In the genomic region with DNA sequence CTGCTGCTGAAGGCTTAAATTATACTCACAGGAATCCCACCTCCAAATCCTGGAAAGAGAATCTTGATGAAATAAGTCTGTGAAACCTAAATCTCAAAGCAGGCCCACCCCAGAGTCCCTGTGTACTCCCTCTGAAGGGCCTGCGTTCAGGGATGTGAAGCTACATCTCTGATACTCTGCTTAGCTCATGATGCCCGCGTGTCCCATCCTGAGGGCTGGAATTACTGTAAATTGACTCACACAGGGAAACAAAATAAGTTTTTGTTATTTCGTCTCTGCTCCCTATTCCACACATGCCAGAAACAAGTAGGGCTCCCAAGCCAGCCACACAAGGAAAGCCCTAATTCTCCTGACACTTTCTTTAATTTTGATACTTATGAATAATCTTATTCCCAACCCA, we compare ENCODE assay signal across 23 cellular contexts.
"Had no signal": no experiment of that assay in that cellular context is flagged by ENCODE, and none has a peak within 500 bp of the region (broad histone marks: within the 10 kb centered on the region; RNA-seq: fewer than 3 reads in every experiment).

No MANE protein-coding gene starts in this region.

- H3K27ac ChIP-seq: coronary artery, dorsolateral prefrontal cortex, esophagus muscularis mucosa, foreskin keratinocyte, gastroesophageal sphincter, heart left ventricle, hepatocyte, left lung, lower lobe of right lung had no signal

- H3K4me3 Mint-ChIP-seq: immature natural killer cell, mesothelial cell of epicardium had no signal

- H3K27me3 ChIP-seq: dorsolateral prefrontal cortex, esophagus muscularis mucosa, gastroesophageal sphincter, heart left ventricle, hepatocyte, left lung had no signal

- H3K4me1 ChIP-seq: esophagus muscularis mucosa, foreskin keratinocyte, gastroesophageal sphincter had no signal

- H3K4me3 ChIP-seq: coronary artery, dorsolateral prefrontal cortex, esophagus muscularis mucosa, gastroesophageal sphincter, heart left ventricle, hepatocyte, left lung, lower lobe of right lung, mucosa of descending colon had no signal

- FAIRE-seq: colon, endothelial cell of umbilical vein, frontal cortex had no signal

- H3K36me3 Mint-ChIP-seq: mesothelial cell of epicardium had no signal

- H3K9me3 ChIP-seq: esophagus muscularis mucosa, gastroesophageal sphincter, heart left ventricle, left lung, lower lobe of right lung, mucosa of descending colon had no signal

- H3K36me3 ChIP-seq: esophagus muscularis mucosa, gastroesophageal sphincter, heart left ventricle, left lung, lower lobe of right lung had no signal

- H3K4me1 Mint-ChIP-seq: immature natural killer cell had no signal

- ATAC-seq: foreskin keratinocyte, gastroesophageal sphincter, heart left ventricle, left cardiac atrium, left lung, left ventricle myocardium superior, lower lobe of right lung, mucosa of descending colon had no signal

- H3K27ac Mint-ChIP-seq: immature natural killer cell, mesothelial cell of epicardium had no signal

- DNase-seq: dermis blood vessel endothelial cell; dorsolateral prefrontal cortex; effector CD4-positive, alpha-beta T cell; effector memory CD4-positive, alpha-beta T cell; foreskin keratinocyte; heart left ventricle; hypothalamus; immature natural killer cell; islet precursor cell; left cardiac atrium; left lung; left ventricle myocardium superior; lower lobe of right lung; mesenchymal stem cell; mucosa of descending colon had no signal
